In the genomic region with DNA sequence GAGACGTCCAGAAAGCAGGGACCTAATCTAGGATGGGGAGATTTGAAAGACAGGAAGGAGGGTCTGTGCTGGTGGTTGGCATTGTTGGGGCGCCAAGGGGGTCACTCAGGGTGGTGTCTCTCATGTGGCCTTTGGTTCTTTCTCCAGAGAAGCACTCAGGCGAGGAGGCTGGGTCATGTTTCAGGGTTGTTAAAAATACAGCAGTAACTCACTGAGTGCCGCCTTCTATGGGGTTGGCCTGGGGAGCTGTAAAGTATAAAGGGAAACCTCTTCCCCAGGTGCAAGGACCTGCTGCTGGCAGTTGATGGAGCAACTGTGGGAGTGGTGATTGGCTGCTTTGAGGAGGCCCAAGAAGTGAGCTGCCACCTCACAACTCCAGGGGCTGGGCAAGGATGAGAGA, we compare ENCODE assay signal across 21 cellular contexts.
"Had no signal": no experiment of that assay in that cellular context is flagged by ENCODE, and none has a peak within 500 bp of the region (broad histone marks: within the 10 kb centered on the region; RNA-seq: fewer than 3 reads in every experiment).

No MANE protein-coding gene starts in this region.

- H3K36me3 Mint-ChIP-seq: naive B cell had no signal

- H3K9me3 Mint-ChIP-seq: nephron had no signal

- H3K27ac Mint-ChIP-seq: nephron had no signal

- ATAC-seq: esophagus mucosa; gastrocnemius medialis; heart right ventricle; right cardiac atrium; stimulated activated naive CD8-positive, alpha-beta T cell treated with anti-CD3 and anti-CD28 coated beads, Interleukin-15, Interleukin-2, amounts not matched to agents 100 U/mL and 50 U/mL, for 24 hours had no signal

- H3K27me3 ChIP-seq: gastrocnemius medialis, neutrophil, suprapubic skin, thyroid gland, upper lobe of left lung, uterus had no signal

- DNase-seq: effector memory CD4-positive, alpha-beta T cell; gastrocnemius medialis; heart right ventricle; hypothalamus; left ventricle myocardium inferior; lower lobe of right lung; mesenchymal stem cell; naive B cell; right cardiac atrium; small intestine; stimulated activated CD4-positive, alpha-beta T cell treated with anti-CD3 and anti-CD28 coated beads, Interleukin-12 subunit alpha, Interleukin-12 subunit beta, amount 100 ng/mL, for 4 hours; stimulated activated naive CD8-positive, alpha-beta T cell treated with anti-CD3 and anti-CD28 coated beads, Interleukin-15, Interleukin-2, amounts not matched to agents 100 U/mL and 50 U/mL, for 24 hours; thyroid gland; upper lobe of left lung; uterus had no signal

- H3K4me1 Mint-ChIP-seq: naive B cell, nephron had no signal

- H3K27ac ChIP-seq: gastrocnemius medialis, heart right ventricle, left ventricle myocardium inferior, lower lobe of right lung, neutrophil, suprapubic skin, thyroid gland, upper lobe of left lung, uterus had no signal

- H3K4me3 Mint-ChIP-seq: naive B cell, nephron had no signal

- H3K4me1 ChIP-seq: gastrocnemius medialis, heart right ventricle, left ventricle myocardium inferior, lower lobe of right lung, thyroid gland, upper lobe of left lung, uterus had no signal

- FAIRE-seq: endometrium, islet of Langerhans, small intestine had no signal

- H3K4me3 ChIP-seq: gastrocnemius medialis, heart right ventricle, left ventricle myocardium inferior, lower lobe of right lung, suprapubic skin, thyroid gland, upper lobe of left lung, uterus had no signal

- H3K36me3 ChIP-seq: gastrocnemius medialis, heart right ventricle, left ventricle myocardium inferior, lower lobe of right lung, neutrophil, suprapubic skin, thyroid gland, upper lobe of left lung, uterus had no signal

- H3K9me3 ChIP-seq: gastrocnemius medialis, heart right ventricle, left ventricle myocardium inferior, lower lobe of right lung, neutrophil, suprapubic skin, thyroid gland, upper lobe of left lung, uterus had no signal
